ENCODE assay signal across 1 cellular context in genomic region chr2:132038179-132038882, GRCh38.
TF ChIP-seq lines count a peak whose summit lies in the region.

No MANE protein-coding gene starts in this region.

TF ChIP-seq in HEK293, 187 proteins besides CTCF, POLR2A, EP300 and RAD21 (continued from another document):
- TF ChIP-seq ZNF335 (tag by site-specific recombination; conservative IDR thresholded peaks at IDR 0.05) (peak; percentile 59), GLIS1 (tag by site-specific recombination; IDR thresholded peaks at IDR 0.05) (peak; percentile 19), GLIS2 (tag by site-specific recombination; IDR thresholded peaks at IDR 0.05) (peak; percentile 16; the same call in 1 of the 2 replicates), ZNF514 (tag by site-specific recombination; IDR thresholded peaks at IDR 0.05) (no peak), ZNF112 (tag by site-specific recombination; IDR thresholded peaks at IDR 0.05) (no peak)
